In genomic region chr19:50717891-50718254, GRCh38 we compare ENCODE assay signal across 1 cellular context.
TF ChIP-seq lines count a peak whose summit lies in the region.

No MANE protein-coding gene starts in this region.

TF ChIP-seq in SK-N-SH, 30 proteins besides CTCF, POLR2A, EP300 and RAD21 (continued from another document):
- TF ChIP-seq, protein P1, sequence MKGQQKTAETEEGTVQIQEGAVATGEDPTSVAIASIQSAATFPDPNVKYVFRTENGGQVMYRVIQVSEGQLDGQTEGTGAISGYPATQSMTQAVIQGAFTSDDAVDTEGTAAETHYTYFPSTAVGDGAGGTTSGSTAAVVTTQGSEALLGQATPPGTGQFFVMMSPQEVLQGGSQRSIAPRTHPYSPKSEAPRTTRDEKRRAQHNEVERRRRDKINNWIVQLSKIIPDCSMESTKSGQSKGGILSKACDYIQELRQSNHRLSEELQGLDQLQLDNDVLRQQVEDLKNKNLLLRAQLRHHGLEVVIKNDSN (IDR thresholded peaks at IDR 0.05; ENCODE audit: borderline replicate concordance, low read depth) = no peak
- TF ChIP-seq SMC3 (IDR thresholded peaks at IDR 0.05; ENCODE audit: low read depth, low read length) (no peak), RCOR1 (IDR thresholded peaks at IDR 0.05; ENCODE audit: low read length) (no peak), NRF1 (IDR thresholded peaks at IDR 0.05; ENCODE audit: low read depth, low read length) (no peak), SIN3A (IDR thresholded peaks at IDR 0.05; ENCODE audit: borderline replicate concordance, low read depth, low read length) (no peak), ZBTB33 (IDR thresholded peaks at IDR 0.05; ENCODE audit: borderline replicate concordance, low read depth) (no peak), GABPA (IDR thresholded peaks at IDR 0.05; ENCODE audit: low read depth) (no peak), TAF1 (IDR thresholded peaks at IDR 0.05; ENCODE audit: borderline replicate concordance, low read depth, low read length) (no peak), EZH2phosphoT487 (IDR thresholded peaks at IDR 0.05; ENCODE audit: borderline replicate concordance, low read depth) (no peak), FOSL2 (IDR thresholded peaks at IDR 0.05; ENCODE audit: borderline replicate concordance, low read depth) (no peak), MEF2A (IDR thresholded peaks at IDR 0.05; ENCODE audit: borderline replicate concordance, low read depth) (no peak), RXRA (IDR thresholded peaks at IDR 0.05; ENCODE audit: borderline replicate concordance, low read depth) (no peak)
- TF ChIP-seq, protein P2, sequence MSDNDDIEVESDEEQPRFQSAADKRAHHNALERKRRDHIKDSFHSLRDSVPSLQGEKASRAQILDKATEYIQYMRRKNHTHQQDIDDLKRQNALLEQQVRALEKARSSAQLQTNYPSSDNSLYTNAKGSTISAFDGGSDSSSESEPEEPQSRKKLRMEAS (IDR thresholded peaks at IDR 0.05; ENCODE audit: low read depth) = no peak
- TF ChIP-seq, protein P3, sequence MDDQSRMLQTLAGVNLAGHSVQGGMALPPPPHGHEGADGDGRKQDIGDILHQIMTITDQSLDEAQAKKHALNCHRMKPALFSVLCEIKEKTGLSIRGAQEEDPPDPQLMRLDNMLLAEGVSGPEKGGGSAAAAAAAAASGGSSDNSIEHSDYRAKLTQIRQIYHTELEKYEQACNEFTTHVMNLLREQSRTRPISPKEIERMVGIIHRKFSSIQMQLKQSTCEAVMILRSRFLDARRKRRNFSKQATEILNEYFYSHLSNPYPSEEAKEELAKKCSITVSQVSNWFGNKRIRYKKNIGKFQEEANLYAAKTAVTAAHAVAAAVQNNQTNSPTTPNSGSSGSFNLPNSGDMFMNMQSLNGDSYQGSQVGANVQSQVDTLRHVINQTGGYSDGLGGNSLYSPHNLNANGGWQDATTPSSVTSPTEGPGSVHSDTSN (IDR thresholded peaks at IDR 0.05) = no peak
- TF ChIP-seq, protein P4, sequence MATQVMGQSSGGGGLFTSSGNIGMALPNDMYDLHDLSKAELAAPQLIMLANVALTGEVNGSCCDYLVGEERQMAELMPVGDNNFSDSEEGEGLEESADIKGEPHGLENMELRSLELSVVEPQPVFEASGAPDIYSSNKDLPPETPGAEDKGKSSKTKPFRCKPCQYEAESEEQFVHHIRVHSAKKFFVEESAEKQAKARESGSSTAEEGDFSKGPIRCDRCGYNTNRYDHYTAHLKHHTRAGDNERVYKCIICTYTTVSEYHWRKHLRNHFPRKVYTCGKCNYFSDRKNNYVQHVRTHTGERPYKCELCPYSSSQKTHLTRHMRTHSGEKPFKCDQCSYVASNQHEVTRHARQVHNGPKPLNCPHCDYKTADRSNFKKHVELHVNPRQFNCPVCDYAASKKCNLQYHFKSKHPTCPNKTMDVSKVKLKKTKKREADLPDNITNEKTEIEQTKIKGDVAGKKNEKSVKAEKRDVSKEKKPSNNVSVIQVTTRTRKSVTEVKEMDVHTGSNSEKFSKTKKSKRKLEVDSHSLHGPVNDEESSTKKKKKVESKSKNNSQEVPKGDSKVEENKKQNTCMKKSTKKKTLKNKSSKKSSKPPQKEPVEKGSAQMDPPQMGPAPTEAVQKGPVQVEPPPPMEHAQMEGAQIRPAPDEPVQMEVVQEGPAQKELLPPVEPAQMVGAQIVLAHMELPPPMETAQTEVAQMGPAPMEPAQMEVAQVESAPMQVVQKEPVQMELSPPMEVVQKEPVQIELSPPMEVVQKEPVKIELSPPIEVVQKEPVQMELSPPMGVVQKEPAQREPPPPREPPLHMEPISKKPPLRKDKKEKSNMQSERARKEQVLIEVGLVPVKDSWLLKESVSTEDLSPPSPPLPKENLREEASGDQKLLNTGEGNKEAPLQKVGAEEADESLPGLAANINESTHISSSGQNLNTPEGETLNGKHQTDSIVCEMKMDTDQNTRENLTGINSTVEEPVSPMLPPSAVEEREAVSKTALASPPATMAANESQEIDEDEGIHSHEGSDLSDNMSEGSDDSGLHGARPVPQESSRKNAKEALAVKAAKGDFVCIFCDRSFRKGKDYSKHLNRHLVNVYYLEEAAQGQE (IDR thresholded peaks at IDR 0.05; ENCODE audit: low read depth, low read length) = no peak
